2 cellular contexts compared by ENCODE assay signal in the genomic region with DNA sequence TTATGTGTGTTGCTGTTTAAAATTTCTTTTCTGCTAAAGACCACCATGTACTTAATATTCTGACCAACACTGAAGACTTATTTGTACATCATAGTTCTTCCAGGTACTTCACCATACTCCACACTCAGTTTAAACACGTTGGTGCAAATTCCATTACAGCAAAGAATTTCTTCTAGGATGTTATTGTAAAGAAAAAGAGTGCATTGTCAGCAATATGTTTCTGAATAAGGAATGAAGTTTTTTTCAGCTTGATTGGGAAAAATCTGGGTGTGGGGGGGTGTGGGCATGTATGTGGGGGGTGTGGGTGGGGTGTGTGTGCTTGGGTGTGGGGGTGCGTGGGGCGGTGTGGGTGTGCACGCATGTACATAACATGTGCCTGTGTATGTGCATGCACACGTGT.
TF ChIP-seq lines count a peak whose summit lies in the region.

No MANE protein-coding gene starts in this region.

TF ChIP-seq in HepG2, 621 proteins besides CTCF, POLR2A, EP300 and RAD21:
- TF ChIP-seq MAFK (conservative IDR thresholded peaks at IDR 0.05 in 1 of 2, IDR thresholded peaks at IDR 0.05 in 1 of 2; ENCODE audit: low read length in 2 of 2) (peak; percentile 51 to 86; a peak in 3 of 4 replicates), MAFF (IDR thresholded peaks at IDR 0.05; ENCODE audit: low read depth, low read length) (peak; percentile 76)
- TF ChIP-seq, protein P1, sequence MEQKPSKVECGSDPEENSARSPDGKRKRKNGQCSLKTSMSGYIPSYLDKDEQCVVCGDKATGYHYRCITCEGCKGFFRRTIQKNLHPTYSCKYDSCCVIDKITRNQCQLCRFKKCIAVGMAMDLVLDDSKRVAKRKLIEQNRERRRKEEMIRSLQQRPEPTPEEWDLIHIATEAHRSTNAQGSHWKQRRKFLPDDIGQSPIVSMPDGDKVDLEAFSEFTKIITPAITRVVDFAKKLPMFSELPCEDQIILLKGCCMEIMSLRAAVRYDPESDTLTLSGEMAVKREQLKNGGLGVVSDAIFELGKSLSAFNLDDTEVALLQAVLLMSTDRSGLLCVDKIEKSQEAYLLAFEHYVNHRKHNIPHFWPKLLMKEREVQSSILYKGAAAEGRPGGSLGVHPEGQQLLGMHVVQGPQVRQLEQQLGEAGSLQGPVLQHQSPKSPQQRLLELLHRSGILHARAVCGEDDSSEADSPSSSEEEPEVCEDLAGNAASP (CRISPR knock-in tag; IDR thresholded peaks at IDR 0.05; ENCODE audit: borderline replicate concordance), result no peak

TF ChIP-seq in K562, 482 proteins besides CTCF, POLR2A, EP300 and RAD21:
- TF ChIP-seq SMAD3 (CRISPR knock-in tag; conservative IDR thresholded peaks at IDR 0.05), result no peak
- TF ChIP-seq ZNF316 (IDR thresholded peaks at IDR 0.05), result 0 out of 2 replicates have a peak, but pooled peaks have one; percentile 44
- no peak for TF ChIP-seq ZNF57 (CRISPR knock-in tag; IDR thresholded peaks at IDR 0.05)
- TF ChIP-seq MAFK (IDR thresholded peaks at IDR 0.05; ENCODE audit: low read length), result peak; percentile 47; the same call in 1 of the 2 replicates
